8 cellular contexts compared by ENCODE assay signal in the genomic region with DNA sequence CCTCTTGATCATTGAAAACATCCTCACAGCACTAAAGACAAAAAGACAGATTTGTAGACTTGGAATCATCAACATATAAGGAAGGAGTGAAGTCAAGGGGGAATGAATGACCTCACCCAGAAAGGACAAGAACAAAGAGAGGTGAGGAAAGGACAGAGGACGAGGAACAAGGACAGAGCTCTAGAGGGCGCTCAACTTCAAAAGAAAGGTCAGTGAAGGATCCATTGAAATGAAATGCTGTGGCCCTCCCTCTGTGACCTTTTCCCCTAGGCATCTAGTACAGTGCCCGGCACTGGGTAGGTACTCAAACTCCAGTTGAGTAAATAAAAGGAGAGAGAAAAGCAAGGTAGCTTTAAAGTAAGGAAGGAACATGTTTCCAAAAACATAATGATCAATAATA. TPM values are rescaled to one million over a fixed set of nuclear protein-coding genes. Genes with fewer than 3 reads are reported as not detected.
A peak's percentile ranks its signal among the peaks of the same experiment; 100 is the strongest.
DNase-seq lines count a peak whose midpoint lies in the region; TF ChIP-seq lines count a peak whose summit lies in the region.

No MANE protein-coding gene starts in this region.

- DNase-seq in BE2C = no peak
- DNase-seq in GM23248 = peak; percentile 48
- DNase-seq in fibroblast of lung (ENCODE audit: low read depth in 2 of 2) = peak in 1 of 2 donors; percentile 57
- no peak for DNase-seq in superior temporal gyrus (ENCODE audit: extremely low spot score)
- DNase-seq in NCI-H2196 treated with DMSO at 0.1 percent for 48 hours (lab: John Stamatoyannopoulos, UW; ENCODE audit: unreplicated experiment) = no peak
- no peak for DNase-seq in hypothalamus (lab: John Stamatoyannopoulos, UW)
- no peak for DNase-seq in NCI-H2107 (lab: John Stamatoyannopoulos, UW)

- H3K4me2 ChIP-seq in GM23248 (ENCODE audit: unreplicated experiment) = no peak overlapping the region
- no peak overlapping the region for H3K4me2 ChIP-seq in OCI-LY3 (ENCODE audit: low read length)
- H3K4me2 ChIP-seq in fibroblast of lung (ENCODE audit: extremely low read depth, insufficient read depth, low read length) = no peak overlapping the region

- no peak overlapping the region for H3K9ac ChIP-seq in GM23248
- no peak overlapping the region for H3K9ac ChIP-seq in OCI-LY3 (ENCODE audit: low read length)
- no peak overlapping the region for H3K9ac ChIP-seq in fibroblast of lung (ENCODE audit: insufficient read depth, low read length)

- TF ChIP-seq CTCF in BE2C (IDR thresholded peaks at IDR 0.05; ENCODE audit: low read depth, low read length) (peak; percentile 34), OCI-LY3 (IDR thresholded peaks at IDR 0.05; ENCODE audit: low read depth, low read length) (peak; percentile 64), fibroblast of lung (conservative IDR thresholded peaks at IDR 0.05 in 1 of 2, IDR thresholded peaks at IDR 0.05 in 1 of 2; ENCODE audit: low read depth in 1 of 2, low read length in 2 of 2) (peak; percentile 15 to 54)

- no peaks in the 10 kb centered on the region for H3K9me2 ChIP-seq in GM23248 (ENCODE audit: insufficient read depth)

- in situ Hi-C loops in GM23248 (cut with MboI) = no loop called here

- no peaks in the 10 kb centered on the region for H3F3A ChIP-seq in GM23248 (ENCODE audit: insufficient read depth)

- H3K27ac ChIP-seq in GM23248 = no peak overlapping the region
- H3K27ac ChIP-seq in OCI-LY3 (ENCODE audit: low read length) = no peak overlapping the region
- no peak overlapping the region for H3K27ac ChIP-seq in fibroblast of lung (ENCODE audit: insufficient read depth, low read length)

- no peaks in the 10 kb centered on the region for H3K27me3 ChIP-seq in BE2C
- no peaks in the 10 kb centered on the region for H3K27me3 ChIP-seq in GM23248 (replicated peaks; ENCODE audit: insufficient read depth)
- H3K27me3 ChIP-seq in OCI-LY3 (ENCODE audit: low read depth, low read length) = no peaks in the 10 kb centered on the region
- no peaks in the 10 kb centered on the region for H3K27me3 ChIP-seq in fibroblast of lung (ENCODE audit: control insufficient read depth, insufficient read depth, low read length)

- WGBS in GM23248 (ENCODE audit: low coverage in 1 of 2, low lambda C conversion rate in 2 of 2, missing lambda C conversion rate in 2 of 2), 2 experiments = 34 to 39% methylated on average over 3 of the region's 3 CpGs

- H2AFZ ChIP-seq in GM23248 (no peak overlapping the region), OCI-LY3 (ENCODE audit: low read depth, low read length) (no peak overlapping the region), fibroblast of lung (ENCODE audit: low read length) (no peak overlapping the region)

- H3K79me2 ChIP-seq in GM23248 (ENCODE audit: insufficient read depth) (no peaks in the 10 kb centered on the region), OCI-LY3 (ENCODE audit: low read length) (no peaks in the 10 kb centered on the region), fibroblast of lung (ENCODE audit: control insufficient read depth, insufficient read depth, low read length) (no peaks in the 10 kb centered on the region)

- H3K4me3 ChIP-seq in BE2C (ENCODE audit: low read depth, low read length) (no peak overlapping the region), GM23248 (no peak overlapping the region), OCI-LY3 (ENCODE audit: low read length) (no peak overlapping the region), fibroblast of lung (replicated peaks in 1 of 4; ENCODE audit: control extremely low read depth in 1 of 4, insufficient read depth in 1 of 4, low read depth in 3 of 4, low read length in 4 of 4) (no peak overlapping the region)

- H3K36me3 ChIP-seq in BE2C (no peaks in the 10 kb centered on the region), GM23248 (ENCODE audit: low read depth) (no peaks in the 10 kb centered on the region), OCI-LY3 (replicated peaks; ENCODE audit: low read depth, low read length) (no peaks in the 10 kb centered on the region), fibroblast of lung (ENCODE audit: control insufficient read depth, insufficient read depth, low read length) (no peaks in the 10 kb centered on the region)

- H4K20me1 ChIP-seq in GM23248 (ENCODE audit: insufficient read depth) (no peaks in the 10 kb centered on the region), OCI-LY3 (ENCODE audit: insufficient read depth, low read length) (no peaks in the 10 kb centered on the region), fibroblast of lung (ENCODE audit: control insufficient read depth, extremely low read depth, insufficient read depth, low read length) (no peaks in the 10 kb centered on the region)

- no peaks in the 10 kb centered on the region for H3K4me1 ChIP-seq in BE2C
- no peaks in the 10 kb centered on the region for H3K4me1 ChIP-seq in GM23248 (ENCODE audit: insufficient read depth)
- H3K4me1 ChIP-seq in OCI-LY3 (ENCODE audit: low read length) = peaks cover 22% of the 10 kb centered on the region
- no peaks in the 10 kb centered on the region for H3K4me1 ChIP-seq in fibroblast of lung (ENCODE audit: control insufficient read depth, extremely low read depth, insufficient read depth, low read length)

- no peaks in the 10 kb centered on the region for H3K9me3 ChIP-seq in BE2C
- no peaks in the 10 kb centered on the region for H3K9me3 ChIP-seq in GM23248 (ENCODE audit: low read depth)
- H3K9me3 ChIP-seq in OCI-LY3 (ENCODE audit: insufficient read depth, low read length) = no peaks in the 10 kb centered on the region
- no peaks in the 10 kb centered on the region for H3K9me3 ChIP-seq in fibroblast of lung (ENCODE audit: control insufficient read depth, insufficient read depth, low read depth, low read length)

RNA-seq across cellular contexts. Expression of a gene that starts 2.6 kb away (rescaled TPM):
- polyA plus RNA-seq in BE2C (2012; ENCODE audit: insufficient read depth, insufficient read length, low read depth) = not detected
- 1.5 and 11.4 TPM in 2 replicates for total RNA-seq in GM23248 (2014; rRNA removed; shearing (Covaris generic))
- polyA plus RNA-seq in GM23248 (2016; fragmentation: Nextera tagmentation; extraction: Ambion mirVana) (0.89 and 1.1 TPM in 2 replicates), fibroblast of lung (1.5 and 3.5 TPM in 2 replicates)
- total RNA-seq in fibroblast of lung = 7.4 and 19.5 TPM in 2 replicates
- polyA plus RNA-seq in fibroblast of lung (2012) = 0.75 and 1.6 TPM in 2 replicates
- 0.22 and 0.75 TPM in 2 replicates for polyA minus RNA-seq in fibroblast of lung (ENCODE audit: low replicate concordance)
